1 cellular context compared by ENCODE assay signal in the genomic region with DNA sequence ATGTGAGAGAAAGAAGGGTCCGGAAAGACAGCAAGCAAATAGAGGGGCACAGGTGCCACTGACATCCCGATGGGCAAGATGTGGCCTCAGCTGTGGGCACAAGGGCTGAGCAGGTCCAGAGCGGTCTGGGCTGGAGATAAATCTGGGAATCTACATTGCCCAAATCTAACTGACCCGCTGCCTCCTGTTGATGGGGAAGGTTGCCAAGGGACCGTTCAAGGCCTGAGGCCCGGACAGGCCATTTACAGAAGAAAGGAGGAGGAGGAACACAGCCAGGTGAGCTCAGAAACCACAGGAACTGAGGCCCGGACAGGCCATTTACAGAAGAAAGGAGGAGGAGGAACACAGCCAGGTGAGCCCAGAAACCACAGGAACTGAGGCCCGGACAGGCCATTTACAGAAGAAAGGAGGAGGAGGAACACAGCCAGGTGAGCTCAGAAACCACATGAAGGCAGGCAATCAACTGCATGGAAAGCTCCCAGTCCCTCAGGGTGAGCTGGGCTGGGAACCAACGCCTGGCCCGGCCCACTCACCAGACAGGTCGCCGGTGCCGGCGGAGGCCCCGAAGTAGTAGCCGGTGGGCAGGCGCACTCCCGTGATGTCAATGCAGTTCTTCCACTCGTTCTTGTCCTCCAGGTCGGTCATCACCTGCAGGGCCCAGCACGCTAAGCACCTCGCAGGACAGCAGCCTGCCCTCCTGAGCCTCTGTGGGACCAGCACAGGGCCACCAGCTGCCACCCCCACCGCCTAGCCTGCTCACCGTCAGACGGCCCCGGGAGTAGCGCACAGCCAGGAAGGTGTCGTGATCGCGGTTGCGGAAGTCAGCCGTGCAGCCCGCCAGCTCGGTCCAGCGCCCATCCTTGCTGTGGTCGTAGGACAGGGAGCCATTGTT.
TF ChIP-seq lines count a peak whose summit lies in the region.

No MANE protein-coding gene starts in this region.

TF ChIP-seq in GM12878, 131 proteins besides CTCF, POLR2A, EP300 and RAD21:
- TF ChIP-seq JUND (IDR thresholded peaks at IDR 0.05; ENCODE audit: low read depth, low read length), result no peak
- TF ChIP-seq, protein P1, sequence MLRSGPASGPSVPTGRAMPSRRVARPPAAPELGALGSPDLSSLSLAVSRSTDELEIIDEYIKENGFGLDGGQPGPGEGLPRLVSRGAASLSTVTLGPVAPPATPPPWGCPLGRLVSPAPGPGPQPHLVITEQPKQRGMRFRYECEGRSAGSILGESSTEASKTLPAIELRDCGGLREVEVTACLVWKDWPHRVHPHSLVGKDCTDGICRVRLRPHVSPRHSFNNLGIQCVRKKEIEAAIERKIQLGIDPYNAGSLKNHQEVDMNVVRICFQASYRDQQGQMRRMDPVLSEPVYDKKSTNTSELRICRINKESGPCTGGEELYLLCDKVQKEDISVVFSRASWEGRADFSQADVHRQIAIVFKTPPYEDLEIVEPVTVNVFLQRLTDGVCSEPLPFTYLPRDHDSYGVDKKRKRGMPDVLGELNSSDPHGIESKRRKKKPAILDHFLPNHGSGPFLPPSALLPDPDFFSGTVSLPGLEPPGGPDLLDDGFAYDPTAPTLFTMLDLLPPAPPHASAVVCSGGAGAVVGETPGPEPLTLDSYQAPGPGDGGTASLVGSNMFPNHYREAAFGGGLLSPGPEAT (IDR thresholded peaks at IDR 0.05; ENCODE audit: low read depth), result no peak
